In genomic region chr5:6161257-6161656, GRCh38 we compare ENCODE assay signal across 21 cellular contexts.
DNase-seq lines count a peak whose midpoint lies in the region; ATAC-seq, FAIRE-seq and TF ChIP-seq lines count a peak whose summit lies in the region.
"Had no signal": no experiment of that assay in that cellular context is flagged by ENCODE, and none has a peak within 500 bp of the region (broad histone marks: within the 10 kb centered on the region; RNA-seq: fewer than 3 reads in every experiment).

No MANE protein-coding gene starts in this region.

- CTCF ChIA-PET in A549 (lab: Yijun Ruan, JAX), result no interaction called here

- H3K27me3 Mint-ChIP-seq in glutamatergic neuron (ENCODE audit: unreplicated experiment), result no peaks in the 10 kb centered on the region

- peak overlapping the region; percentile 89 to 96; a peak in 5 of 6 replicates for H3K27ac ChIP-seq in A549
- peak overlapping the region; percentile 96 for H3K27ac ChIP-seq in RWPE2 (ENCODE audit: poor library complexity, severe bottlenecking)
- H3K27ac ChIP-seq: GM23248 had no signal

- TF ChIP-seq RAD21 in A549 (conservative IDR thresholded peaks at IDR 0.05 in 1 of 2, IDR thresholded peaks at IDR 0.05 in 1 of 2), result no peak

- no peak for TF ChIP-seq POLR2A in A549 (IDR thresholded peaks at IDR 0.05; ENCODE audit: low read length)

- H3K9me3 ChIP-seq in A549 (peaks cover 7% of the 10 kb centered on the region; the same call in 1 of the 3 replicates), RWPE2 (ENCODE audit: severe bottlenecking) (no peaks in the 10 kb centered on the region)

- H3K4me2 ChIP-seq in A549, result peak overlapping the region; percentile 96; the same call in 1 of the 3 replicates

- TF ChIP-seq CTCF in A549 (IDR thresholded peaks at IDR 0.05) (no peak), RWPE2 (IDR thresholded peaks at IDR 0.05; ENCODE audit: poor library complexity, severe bottlenecking) (no peak), glutamatergic neuron (IDR thresholded peaks at IDR 0.05; ENCODE audit: partially characterized antibody, unreplicated experiment) (no peak)

- peaks cover 7% of the 10 kb centered on the region for H3K9me3 Mint-ChIP-seq in glutamatergic neuron (ENCODE audit: unreplicated experiment)

- H3K4me3 ChIP-seq in A549 (no peak overlapping the region), RWPE2 (ENCODE audit: severe bottlenecking) (no peak overlapping the region)
- H3K4me3 ChIP-seq: GM23248 had no signal

- no peak for FAIRE-seq in A549 (lab: Jason Lieb, UNC)
- FAIRE-seq: GM12891, GM18507, H1 had no signal

- no peaks in the 10 kb centered on the region for H3K36me3 ChIP-seq in RWPE2 (ENCODE audit: low read depth)

- H3K4me1 ChIP-seq in A549 (peaks cover 43% of the 10 kb centered on the region), RWPE2 (ENCODE audit: insufficient read depth, poor library complexity, severe bottlenecking) (peaks cover 29% of the 10 kb centered on the region)

- no peak for TF ChIP-seq EP300 in A549 (IDR thresholded peaks at IDR 0.05)

- no peaks in the 10 kb centered on the region for H3K27me3 ChIP-seq in RWPE2 (ENCODE audit: insufficient read depth, poor library complexity, severe bottlenecking)

- ATAC-seq in A549 (no peak), RWPE2 (ENCODE audit: low read depth) (no peak), GM18858 (IDR thresholded peaks at IDR 0.05; ENCODE audit: unreplicated experiment) (no peak), GM21576 (IDR thresholded peaks at IDR 0.05; ENCODE audit: unreplicated experiment) (no peak), esophagus mucosa (no peak)

- no peaks in the 10 kb centered on the region for H3K36me3 Mint-ChIP-seq in glutamatergic neuron (ENCODE audit: unreplicated experiment)
- H3K36me3 Mint-ChIP-seq: CD4-positive, alpha-beta memory T cell had no signal

- peaks cover 19% of the 10 kb centered on the region for H3K4me1 Mint-ChIP-seq in glutamatergic neuron (ENCODE audit: low read depth, unreplicated experiment)
- H3K4me1 Mint-ChIP-seq: CD4-positive, alpha-beta memory T cell had no signal

- POLR2A ChIA-PET in A549 (lab: Yijun Ruan, JAX), result no interaction called here

- no peak overlapping the region for H3K4me3 Mint-ChIP-seq in glutamatergic neuron (ENCODE audit: unreplicated experiment)
- H3K4me3 Mint-ChIP-seq: CD4-positive, alpha-beta memory T cell had no signal

- DNase-seq in A549 (ENCODE audit: low read depth in 1 of 2, low spot score in 1 of 2), result no peak
- DNase-seq in LHCN-M2 (ENCODE audit: low read depth), result peak; percentile 31
- DNase-seq in RWPE2 (ENCODE audit: low spot score), result no peak
- DNase-seq in glutamatergic neuron, result no peak
- DNase-seq: 8988T; C1 segment of cervical spinal cord; Calu3; CD4-positive, alpha-beta memory T cell; COR-L47; DMS53; DMS79 treated with DMSO at 0.1 percent for 48 hours; GF-D8; GM23248; H7; HCEC 1CT had no signal

- H3K27ac Mint-ChIP-seq in glutamatergic neuron (ENCODE audit: unreplicated experiment), result peak overlapping the region; percentile 6
- H3K27ac Mint-ChIP-seq: CD4-positive, alpha-beta memory T cell had no signal

- 80% methylated on average over 8 of the region's 8 CpGs for WGBS in A549 (ENCODE audit: missing lambda C conversion rate)

TF ChIP-seq in A549, 52 proteins besides CTCF, POLR2A, EP300 and RAD21:
- TF ChIP-seq SMC3 (IDR thresholded peaks at IDR 0.05) (no peak), HOXB13 (CRISPR knock-in tag; IDR thresholded peaks at IDR 0.05; ENCODE audit: low read depth) (no peak), BHLHE40 (IDR thresholded peaks at IDR 0.05; ENCODE audit: low read depth, low read length) (no peak), POLR2AphosphoS2 (conservative IDR thresholded peaks at IDR 0.05; ENCODE audit: low read length) (no peak), ESRRA (IDR thresholded peaks at IDR 0.05; ENCODE audit: borderline replicate concordance, low read length) (no peak), JUNB (IDR thresholded peaks at IDR 0.05) (no peak), RARB (CRISPR knock-in tag; IDR thresholded peaks at IDR 0.05) (no peak), MAFK (IDR thresholded peaks at IDR 0.05; ENCODE audit: partially characterized antibody) (no peak), CHD2 (IDR thresholded peaks at IDR 0.05; ENCODE audit: low read length, partially characterized antibody) (no peak), CHD4 (IDR thresholded peaks at IDR 0.05; ENCODE audit: borderline replicate concordance) (no peak), FOSB (CRISPR knock-in tag; IDR thresholded peaks at IDR 0.05) (no peak), CBX2 (IDR thresholded peaks at IDR 0.05; ENCODE audit: borderline replicate concordance, low read depth) (no peak)
